In genomic region chr21:43707462-43707861, GRCh38 we compare ENCODE assay signal across 24 cellular contexts. TPM values are rescaled to one million over a fixed set of nuclear protein-coding genes. Genes with fewer than 3 reads are reported as not detected.
A peak's percentile ranks its signal among the peaks of the same experiment; 100 is the strongest.
DNase-seq lines count a peak whose midpoint lies in the region; ATAC-seq lines count a peak whose summit lies in the region.
"Had no signal": no experiment of that assay in that cellular context is flagged by ENCODE, and none has a peak within 500 bp of the region (broad histone marks: within the 10 kb centered on the region; RNA-seq: fewer than 3 reads in every experiment).

No MANE protein-coding gene starts in this region.

- no peak overlapping the region for H2AK5ac ChIP-seq in neuronal stem cell (ENCODE audit: low read depth, low read length)

- no peak overlapping the region for H3K4me3 Mint-ChIP-seq in effector memory CD8-positive, alpha-beta T cell
- H3K4me3 Mint-ChIP-seq: CD14-positive monocyte; CD4-positive, alpha-beta T cell; H9; HFFc6 had no signal

- peak overlapping the region; percentile 11 for H3K4me2 ChIP-seq in neuronal stem cell (ENCODE audit: insufficient read depth, low read length, poor library complexity, severe bottlenecking)

- no peaks in the 10 kb centered on the region for H3K36me3 ChIP-seq in neuronal stem cell (replicated peaks in 1 of 2; ENCODE audit: control insufficient read depth in 2 of 2, insufficient read depth in 2 of 2, low read length in 2 of 2)
- H3K36me3 ChIP-seq: BE2C; BLaER1 treated with 17β-estradiol and CSF1 and Interleukin-3, amounts not matched to agents 10 nM and 100 nM had no signal

- peak in 2 of 3 donors; percentile 7 to 40 for DNase-seq in right cardiac atrium
- DNase-seq in cardiac septum (ENCODE audit: low spot score), result no peak
- no peak for DNase-seq in effector memory CD8-positive, alpha-beta T cell
- DNase-seq in neuronal stem cell (ENCODE audit: low spot score), result no peak
- DNase-seq in NCI-H2081 treated with DMSO at 0.1 percent for 48 hours (lab: John Stamatoyannopoulos, UW), result no peak
- no peak for DNase-seq in islet precursor cell
- DNase-seq: ACHN; AML-193; BE2C; CD4-positive, alpha-beta T cell; CD8-positive, alpha-beta memory T cell; DMS 273 treated with DMSO at 0.1 percent for 48 hours; DMS79; EL; GDM1; GOT3; H9; HFFc6 had no signal

- H2BK5ac ChIP-seq in neuronal stem cell (ENCODE audit: low read length), result no peak overlapping the region

- H3K27ac ChIP-seq in right cardiac atrium (ENCODE audit: low read length) (no peak overlapping the region), neuronal stem cell (replicated peaks; ENCODE audit: low read length) (no peak overlapping the region)
- H3K27ac ChIP-seq: 22Rv1 had no signal

- H2BK15ac ChIP-seq in neuronal stem cell (ENCODE audit: low read length), result peak overlapping the region; percentile 26

- H3K9ac ChIP-seq in neuronal stem cell (ENCODE audit: low read depth, low read length, poor library complexity), result no peak overlapping the region
- H3K9ac ChIP-seq: BLaER1 treated with 17β-estradiol and CSF1 and Interleukin-3, amounts not matched to agents 10 nM and 100 nM had no signal

- H2BK12ac ChIP-seq in neuronal stem cell (ENCODE audit: low read length), result no peak overlapping the region

- no peak overlapping the region for H3K14ac ChIP-seq in neuronal stem cell (ENCODE audit: low read length)

- peaks cover 3% of the 10 kb centered on the region for H3K79me1 ChIP-seq in neuronal stem cell (ENCODE audit: low read depth, low read length)

- H3K4me3 ChIP-seq in right cardiac atrium (ENCODE audit: low read length) (no peak overlapping the region), neuronal stem cell (ENCODE audit: low read length in 2 of 2) (no peak overlapping the region)
- H3K4me3 ChIP-seq: BLaER1 treated with 17β-estradiol and CSF1 and Interleukin-3, amounts not matched to agents 10 nM and 100 nM; GM12878 had no signal

- no peak overlapping the region for H2AFZ ChIP-seq in neuronal stem cell (ENCODE audit: low read length)

- H3K4ac ChIP-seq in neuronal stem cell (ENCODE audit: low read length), result peak overlapping the region; percentile 6

- H3K27me3 ChIP-seq in right cardiac atrium (ENCODE audit: control insufficient read depth, insufficient read depth), result no peaks in the 10 kb centered on the region
- H3K27me3 ChIP-seq in neuronal stem cell (ENCODE audit: control insufficient read depth in 3 of 3, insufficient read depth in 3 of 3, low read depth in 1 of 3, low read length in 3 of 3), result peaks cover 0 to 2% (median 0%) of the 10 kb centered on the region in 3 experiments
- H3K27me3 ChIP-seq: BE2C had no signal

- no peak overlapping the region for H2BK120ac ChIP-seq in neuronal stem cell (ENCODE audit: low read depth, low read length)

- H4K8ac ChIP-seq in neuronal stem cell (ENCODE audit: low read depth, low read length), result no peak overlapping the region

- H3K27ac Mint-ChIP-seq in effector memory CD8-positive, alpha-beta T cell, result peak overlapping the region; percentile 62 to 66
- H3K27ac Mint-ChIP-seq: CD4-positive, alpha-beta T cell; H9; HFFc6 had no signal

- H3K9me3 Mint-ChIP-seq in effector memory CD8-positive, alpha-beta T cell, result no peaks in the 10 kb centered on the region
- H3K9me3 Mint-ChIP-seq: CD4-positive, alpha-beta T cell; CD8-positive, alpha-beta memory T cell; H9; HFFc6 had no signal

- no peaks in the 10 kb centered on the region for H3K27me3 Mint-ChIP-seq in effector memory CD8-positive, alpha-beta T cell
- H3K27me3 Mint-ChIP-seq: CD4-positive, alpha-beta T cell had no signal

- H3K4me1 ChIP-seq in right cardiac atrium (ENCODE audit: control insufficient read depth, insufficient read depth, low read length) (peaks cover 6% of the 10 kb centered on the region), neuronal stem cell (ENCODE audit: control insufficient read depth in 2 of 2, insufficient read depth in 1 of 2, low read depth in 1 of 2, low read length in 2 of 2) (peaks cover 12% of the 10 kb centered on the region in 2 donors)
- H3K4me1 ChIP-seq: BE2C had no signal

- no peak overlapping the region for H3K23ac ChIP-seq in neuronal stem cell (ENCODE audit: low read depth, low read length, poor library complexity)

- peaks cover 4% of the 10 kb centered on the region for H3K36me3 Mint-ChIP-seq in effector memory CD8-positive, alpha-beta T cell (ENCODE audit: insufficient read depth)
- H3K36me3 Mint-ChIP-seq: CD14-positive monocyte had no signal

- H3K18ac ChIP-seq in neuronal stem cell (ENCODE audit: low read length), result no peak overlapping the region

- 88% methylated on average over 9 of the region's 9 CpGs for WGBS in right cardiac atrium
- no CpG with 5 or more reads among the region's 9 CpGs for WGBS in neuronal stem cell (ENCODE audit: extremely low coverage in 2 of 2, insufficient read length in 2 of 2, insufficient replicate concordance in 1 of 2), 2 donors

- H3K9me3 ChIP-seq in right cardiac atrium (ENCODE audit: control insufficient read depth, low read length), result no peaks in the 10 kb centered on the region
- H3K9me3 ChIP-seq in neuronal stem cell (replicated peaks in 1 of 2; ENCODE audit: control insufficient read depth in 2 of 2, insufficient read depth in 1 of 2, low read depth in 1 of 2, low read length in 2 of 2), result no peaks in the 10 kb centered on the region
- H3K9me3 ChIP-seq: BE2C had no signal

- H4K91ac ChIP-seq in neuronal stem cell (ENCODE audit: low read depth, low read length, poor library complexity), result no peak overlapping the region

- intact Hi-C loops in right cardiac atrium (cut with DNase I), result no loop called here
- intact Hi-C loops in cardiac septum (cut with DNase I), result loop anchor here (10.0 kb wide), 1 partner anchor 67 kb away; the partner anchor contains the start of gene CSTB

- H3K4me1 Mint-ChIP-seq in effector memory CD8-positive, alpha-beta T cell (ENCODE audit: low read depth in 2 of 2), result peaks cover 4 to 9% of the 10 kb centered on the region in 2 donors

- ATAC-seq in right cardiac atrium (no peak), GM18873 (IDR thresholded peaks at IDR 0.05; ENCODE audit: low FRiP score, unreplicated experiment) (no peak)
- no peak for ATAC-seq in effector memory CD8-positive, alpha-beta T cell (replicated peaks)
- ATAC-seq: HCT116 had no signal

RNA-seq across cellular contexts. Expression of gene PDXK, which starts 11.5 kb away (rescaled TPM):
- total RNA-seq in right cardiac atrium (100 to 1,000 TPM in 1 of 4 donors, 10 to 100 TPM in 3; 74.9 to 102 (median 83.5) TPM), cardiac septum (56.9 TPM)
- 53.3 TPM for polyA plus RNA-seq in right cardiac atrium
- polyA plus RNA-seq in neuronal stem cell (2013, experiment 1 of 2), result 29.4 TPM
- polyA plus RNA-seq in neuronal stem cell (2013, experiment 2 of 2), result 26.2 TPM

RNA-seq across cellular contexts. Expression of gene RRP1B, which starts 48.1 kb away (rescaled TPM):
- total RNA-seq in right cardiac atrium, result 10 to 100 TPM; 10.5 to 12.5 (median 11.5) TPM
- polyA plus RNA-seq in right cardiac atrium, result 4.7 TPM
- total RNA-seq in cardiac septum, result 8.7 TPM
- 31.3 TPM for polyA plus RNA-seq in neuronal stem cell (2013, experiment 1 of 2)
- polyA plus RNA-seq in neuronal stem cell (2013, experiment 2 of 2), result 31.6 TPM

RNA-seq across cellular contexts. Expression of gene HSF2BP, which starts 48.2 kb away (rescaled TPM):
- total RNA-seq in right cardiac atrium (under 1 TPM; 0.21 to 0.42 (median 0.38) TPM), cardiac septum (not detected)
- polyA plus RNA-seq in right cardiac atrium, result 0.18 TPM
- polyA plus RNA-seq in neuronal stem cell (2013, experiment 1 of 2), result 0.73 TPM
- polyA plus RNA-seq in neuronal stem cell (2013, experiment 2 of 2), result 0.65 TPM

Comparison
In these comparisons a context has a peak if more than half of its experiments do, and no peak if none do; other contexts are left out.
1. DNase-seq: peak in right cardiac atrium (2 of 3); none in cardiac septum (single experiment), effector memory CD8-positive, alpha-beta T cell (0 of 3), neuronal stem cell (single experiment), NCI-H2081 treated with DMSO at 0.1 percent for 48 hours (single experiment) and islet precursor cell (single experiment).